ENCODE assay signal across 10 cellular contexts in the genomic region with DNA sequence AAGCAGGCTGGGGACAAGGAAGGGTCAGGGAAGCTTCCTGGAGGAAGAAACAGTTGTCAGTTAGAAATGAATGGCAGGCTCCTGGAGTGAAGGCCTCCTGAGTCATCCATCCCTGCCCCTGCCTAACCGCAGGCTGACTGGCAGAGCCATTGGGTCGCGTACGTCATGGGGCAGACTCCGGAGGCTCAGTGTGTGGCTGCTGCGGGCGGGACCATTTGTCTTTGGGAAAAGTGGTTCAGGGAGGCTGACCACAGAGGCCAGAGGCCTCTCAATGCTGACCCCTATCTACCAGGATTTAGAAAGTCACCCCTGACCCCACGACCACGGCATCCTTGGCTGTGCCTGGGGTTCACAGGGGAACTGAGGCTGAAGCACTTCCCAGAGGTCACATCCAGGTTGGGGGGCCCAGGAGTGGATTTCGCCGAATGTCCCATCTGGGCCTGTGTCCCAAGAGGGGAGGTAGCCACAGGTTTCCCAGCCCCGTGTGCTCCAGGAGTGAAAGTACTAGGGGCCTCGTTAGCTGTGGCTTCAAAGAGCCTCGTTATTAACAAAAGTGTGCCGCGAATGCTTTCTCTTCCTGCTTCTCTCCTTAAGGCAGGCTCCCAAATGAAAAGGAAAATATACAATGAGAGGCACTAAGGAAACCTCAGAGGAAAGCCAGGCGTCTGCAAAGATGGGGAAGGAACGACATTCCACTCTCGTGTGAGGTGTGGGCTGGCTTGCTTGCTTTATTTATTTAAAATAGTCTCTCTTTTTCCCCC. TPM values are rescaled to one million over a fixed set of nuclear protein-coding genes. Genes with fewer than 3 reads are reported as not detected.
DNase-seq lines count a peak whose midpoint lies in the region; ATAC-seq, FAIRE-seq and TF ChIP-seq lines count a peak whose summit lies in the region.
"Had no signal": no experiment of that assay in that cellular context is flagged by ENCODE, and none has a peak within 500 bp of the region (broad histone marks: within the 10 kb centered on the region; RNA-seq: fewer than 3 reads in every experiment).

No MANE protein-coding gene starts in this region.

- H2AFZ ChIP-seq in astrocyte (ENCODE audit: low read depth, low read length): no peak overlapping the region

- H3K4me2 ChIP-seq in astrocyte (ENCODE audit: low read length): peak overlapping the region; percentile 76

- peaks cover 5% of the 10 kb centered on the region for H3K9me3 Mint-ChIP-seq in astrocyte (ENCODE audit: unreplicated experiment)

- CTCF ChIA-PET in AG04449 (lab: Yijun Ruan, JAX): interaction anchor here (0.7 to 1.3 kb wide), 4 partner anchors 27 to 94 kb away, joined by 3 to 5 read pairs (median 3); no protein-coding TSS in a partner anchor

- FAIRE-seq in astrocyte (lab: Jason Lieb, UNC): no peak
- FAIRE-seq: TTC549 had no signal

- peaks cover 20% of the 10 kb centered on the region for H3K4me1 Mint-ChIP-seq in astrocyte (ENCODE audit: low read depth, unreplicated experiment)

- peak; percentile 44 for DNase-seq in AG04449 (ENCODE audit: low read depth, low spot score)
- DNase-seq in HT-29 (ENCODE audit: low spot score): peak; percentile 85
- peak; percentile 77 for DNase-seq in astrocyte (ENCODE audit: low read depth)
- DNase-seq in left lobe of liver (ENCODE audit: low spot score): no peak
- DNase-seq in HuH-7.5 (ENCODE audit: low spot score): no peak
- DNase-seq: heart right ventricle had no signal

- H3K9ac ChIP-seq in astrocyte (ENCODE audit: low read length): peak overlapping the region; percentile 7

- peaks cover 1% of the 10 kb centered on the region for H3K36me3 Mint-ChIP-seq in astrocyte (ENCODE audit: low read depth, unreplicated experiment)

- peak overlapping the region; percentile 19 for H3K27ac ChIP-seq in astrocyte (ENCODE audit: low read depth, low read length)
- H3K27ac ChIP-seq in layer of hippocampus (ENCODE audit: low read depth, low read length): peak overlapping the region; percentile 52
- H3K27ac ChIP-seq: heart right ventricle had no signal

- no peak overlapping the region for H3K4me3 Mint-ChIP-seq in astrocyte (ENCODE audit: unreplicated experiment)

- H3K4me1 ChIP-seq in astrocyte (ENCODE audit: insufficient read depth, low read length): peaks cover 20% of the 10 kb centered on the region

- TF ChIP-seq CTCF in AG04449 (IDR thresholded peaks at IDR 0.05; ENCODE audit: insufficient read depth, low read length, missing control alignments): no peak
- no peak for TF ChIP-seq CTCF in astrocyte (IDR thresholded peaks at IDR 0.05; ENCODE audit: insufficient read depth, low read depth, low read length)

- H3K27ac Mint-ChIP-seq in astrocyte (ENCODE audit: unreplicated experiment): peak overlapping the region; percentile 62

- peaks cover 55% of the 10 kb centered on the region for H3K27me3 ChIP-seq in astrocyte (ENCODE audit: insufficient read depth, low read length)
- H3K27me3 ChIP-seq in layer of hippocampus (ENCODE audit: control insufficient read depth, insufficient read depth, low read length): no peaks in the 10 kb centered on the region
- H3K27me3 ChIP-seq: heart right ventricle had no signal

- H3K4me3 ChIP-seq in AG04449 (ENCODE audit: low read depth, low read length) (no peak overlapping the region), astrocyte (ENCODE audit: insufficient read depth, low read depth, low read length) (no peak overlapping the region)
- H3K4me3 ChIP-seq: heart right ventricle had no signal

- peaks cover 87% of the 10 kb centered on the region for H4K20me1 ChIP-seq in astrocyte (ENCODE audit: insufficient read depth, low read length)

- no peaks in the 10 kb centered on the region for H3K9me3 ChIP-seq in astrocyte (ENCODE audit: insufficient read depth, low read depth, low read length)
- H3K9me3 ChIP-seq: heart right ventricle had no signal

- ATAC-seq in left lobe of liver: no peak
- ATAC-seq in GM21360 (IDR thresholded peaks at IDR 0.05; ENCODE audit: unreplicated experiment): no peak
- ATAC-seq in HG03025 (IDR thresholded peaks at IDR 0.05; ENCODE audit: low FRiP score, unreplicated experiment): no peak

- H3K36me3 ChIP-seq in astrocyte (ENCODE audit: insufficient read depth, low read length): no peaks in the 10 kb centered on the region
- H3K36me3 ChIP-seq: heart right ventricle had no signal

- POLR2A ChIA-PET in AG04449 (lab: Yijun Ruan, JAX): interaction anchor here (0.7 kb wide), 1 partner anchor 44 kb away, joined by 3 read pairs; no protein-coding TSS in a partner anchor

- H3K79me2 ChIP-seq in astrocyte (ENCODE audit: insufficient read depth, low read length): no peaks in the 10 kb centered on the region

- peaks cover 57% of the 10 kb centered on the region for H3K27me3 Mint-ChIP-seq in astrocyte (ENCODE audit: low read depth, unreplicated experiment)

RNA-seq across cellular contexts. Expression of gene FLRT1, which starts 58.9 kb away (rescaled TPM):
- 0.15 TPM in 1 of 2 replicates, not detected in the other for total RNA-seq in HT-29 (2014; rRNA removed; shearing (Covaris generic))
- total RNA-seq in astrocyte (0.20 and 0.41 TPM in 2 replicates), left lobe of liver (not detected)

Comparison
In these comparisons a context has a peak if more than half of its experiments do, and no peak if none do; other contexts are left out.
1. DNase-seq: peak in AG04449 (single experiment), HT-29 (single experiment) and astrocyte (single experiment); none in left lobe of liver (single experiment) and HuH-7.5 (single experiment).